ENCODE assay signal across 12 cellular contexts in genomic region chr9:131179561-131180219, GRCh38. TPM values are rescaled to one million over a fixed set of nuclear protein-coding genes. Genes with fewer than 3 reads are reported as not detected.
A peak's percentile ranks its signal among the peaks of the same experiment; 100 is the strongest.
DNase-seq lines count a peak whose midpoint lies in the region; ATAC-seq and TF ChIP-seq lines count a peak whose summit lies in the region.
"Had no signal": no experiment of that assay in that cellular context is flagged by ENCODE, and none has a peak within 500 bp of the region (broad histone marks: within the 10 kb centered on the region; RNA-seq: fewer than 3 reads in every experiment).

No MANE protein-coding gene starts in this region.

- ATAC-seq in left lung: peak; percentile 16
- ATAC-seq in GM18870 (IDR thresholded peaks at IDR 0.05; ENCODE audit: unreplicated experiment): no peak
- no peak for ATAC-seq in GM19324 (IDR thresholded peaks at IDR 0.05; ENCODE audit: low FRiP score, unreplicated experiment)

- peak; percentile 97 for DNase-seq in AG10803 (ENCODE audit: low read depth)
- peak; percentile 85 for DNase-seq in astrocyte of the cerebellum (ENCODE audit: low read depth)
- DNase-seq in left lung: no peak
- DNase-seq in activated CD4-positive, alpha-beta T cell treated with anti-CD3 and anti-CD28 coated beads for 48 hours: no peak
- no peak for DNase-seq in SKM-1 (lab: John Stamatoyannopoulos, UW; ENCODE audit: unreplicated experiment)
- DNase-seq: activated T-cell treated with anti-CD3 and anti-CD28 coated beads, Interleukin-2, amount 50 U/mL, for 48 hours; CD4-positive, alpha-beta T cell; NCI-H187; T-helper 1 cell had no signal

- intact Hi-C loops in left lung (cut with DNase I): loop anchor here (5.0 to 10.0 kb wide), 2 partner anchors 135 to 158 kb away; no protein-coding TSS in a partner anchor

- TF ChIP-seq CTCF in AG10803 (conservative IDR thresholded peaks at IDR 0.05; ENCODE audit: low read length) (no peak), astrocyte of the cerebellum (IDR thresholded peaks at IDR 0.05; ENCODE audit: low read depth, low read length, missing control alignments) (no peak), left lung (IDR thresholded peaks at IDR 0.05) (no peak)

- H3K27ac ChIP-seq in HUES48 (ENCODE audit: low read depth, low read length) (peak overlapping the region; percentile 16), left lung (no peak overlapping the region)

- H3K9me3 ChIP-seq in HUES48 (ENCODE audit: control insufficient read depth, insufficient read depth, low read length): no peaks in the 10 kb centered on the region
- no peaks in the 10 kb centered on the region for H3K9me3 ChIP-seq in left lung

- no peaks in the 10 kb centered on the region for H3K27me3 ChIP-seq in HUES48 (ENCODE audit: control insufficient read depth, insufficient read depth, low read length)
- no peaks in the 10 kb centered on the region for H3K27me3 ChIP-seq in left lung

- in situ Hi-C loops in astrocyte of the cerebellum (cut with HindIII; ENCODE audit: low sequenced_read_pairs): no loop called here

- H3K4me3 ChIP-seq in AG10803 (ENCODE audit: low read length): no peak overlapping the region
- H3K4me3 ChIP-seq in HUES48 (ENCODE audit: low read depth, low read length): no peak overlapping the region
- no peak overlapping the region for H3K4me3 ChIP-seq in astrocyte of the cerebellum (ENCODE audit: low read depth, low read length)
- H3K4me3 ChIP-seq in left lung: no peak overlapping the region

- peaks cover 68% of the 10 kb centered on the region for H3K36me3 ChIP-seq in HUES48 (ENCODE audit: control insufficient read depth, insufficient read depth, low read length)
- peaks cover 0 to 89% of the 10 kb centered on the region in 2 donors for H3K36me3 ChIP-seq in left lung

- H3K9ac ChIP-seq in HUES48 (ENCODE audit: low read depth, low read length): no peak overlapping the region

- no peaks in the 10 kb centered on the region for H3K4me1 ChIP-seq in HUES48 (ENCODE audit: control insufficient read depth, insufficient read depth, low read length)
- H3K4me1 ChIP-seq in left lung: peaks cover 0 to 4% of the 10 kb centered on the region in 2 donors

RNA-seq across cellular contexts. Expression of gene NUP214, which starts 54.3 kb away (rescaled TPM):
- 10 to 100 TPM; 47.2 to 58.4 TPM for total RNA-seq in left lung

Comparison
In these comparisons a context has a peak if more than half of its experiments do, and no peak if none do; other contexts are left out.
1. DNase-seq: peak in AG10803 (single experiment) and astrocyte of the cerebellum (single experiment); none in left lung (0 of 2), activated CD4-positive, alpha-beta T cell treated with anti-CD3 and anti-CD28 coated beads for 48 hours (single experiment) and SKM-1 (single experiment).